Comparison of ENCODE assay signal across 27 cellular contexts in the genomic region with DNA sequence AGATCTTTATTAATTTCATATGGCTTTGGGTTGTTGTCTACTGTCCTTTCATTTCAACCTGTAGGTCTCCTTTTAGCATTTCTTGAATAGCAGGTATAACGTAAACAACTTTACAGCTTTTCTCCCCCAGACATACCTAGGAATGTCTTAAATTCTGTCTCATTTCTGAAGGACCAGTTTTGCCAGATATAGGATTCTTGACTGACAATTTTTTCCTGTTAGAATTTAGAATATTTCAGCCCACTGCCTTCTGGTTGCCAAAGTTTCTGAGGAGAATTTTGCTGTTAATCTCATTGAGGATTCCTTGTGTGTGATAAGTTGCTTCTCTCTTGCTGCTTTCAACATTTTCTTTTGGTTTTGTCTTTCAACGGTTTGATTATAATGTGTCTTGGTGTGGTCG.
"Had no signal": no experiment of that assay in that cellular context is flagged by ENCODE, and none has a peak within 500 bp of the region (broad histone marks: within the 10 kb centered on the region; RNA-seq: fewer than 3 reads in every experiment).

No MANE protein-coding gene starts in this region.

- H3K4me3 Mint-ChIP-seq: dendritic cell treated with granulocyte-macrophage colony-stimulating factor and Interleukin-4, amounts not matched to agents 40 ng/mL and 50 ng/mL, for 4 days; effector memory CD8-positive, alpha-beta T cell; endodermal cell had no signal

- H3K27ac ChIP-seq: colonic mucosa, coronary artery, dorsolateral prefrontal cortex, epithelial cell of prostate, esophagus muscularis mucosa, esophagus squamous epithelium, foreskin keratinocyte, gastrocnemius medialis, gastroesophageal sphincter, heart left ventricle, heart right ventricle had no signal

- H3K27me3 ChIP-seq: colonic mucosa, dorsolateral prefrontal cortex, esophagus muscularis mucosa, esophagus squamous epithelium, foreskin keratinocyte, gastrocnemius medialis, gastroesophageal sphincter, heart left ventricle, heart right ventricle had no signal

- H3K4me1 ChIP-seq: colonic mucosa, esophagus muscularis mucosa, esophagus squamous epithelium, foreskin keratinocyte, gastrocnemius medialis, gastroesophageal sphincter, heart left ventricle, heart right ventricle had no signal

- H3K4me3 ChIP-seq: colonic mucosa, coronary artery, dorsolateral prefrontal cortex, esophagus muscularis mucosa, esophagus squamous epithelium, gastrocnemius medialis, gastroesophageal sphincter, heart left ventricle, heart right ventricle had no signal

- H3K27ac Mint-ChIP-seq: dendritic cell treated with granulocyte-macrophage colony-stimulating factor and Interleukin-4, amounts not matched to agents 40 ng/mL and 50 ng/mL, for 4 days; effector memory CD8-positive, alpha-beta T cell; endodermal cell had no signal

- H3K36me3 ChIP-seq: colonic mucosa, esophagus muscularis mucosa, esophagus squamous epithelium, gastrocnemius medialis, gastroesophageal sphincter, heart left ventricle, heart right ventricle had no signal

- H3K27me3 Mint-ChIP-seq: dendritic cell treated with granulocyte-macrophage colony-stimulating factor and Interleukin-4, amounts not matched to agents 40 ng/mL and 50 ng/mL, for 4 days; effector memory CD8-positive, alpha-beta T cell had no signal

- DNase-seq: colonic mucosa; cortex of kidney; dermis blood vessel endothelial cell; dorsolateral prefrontal cortex; effector CD4-positive, alpha-beta T cell; effector CD8-positive, alpha-beta T cell; effector memory CD4-positive, alpha-beta T cell; effector memory CD8-positive, alpha-beta T cell; endodermal cell; erythroblast; esophagus squamous epithelium; foreskin fibroblast; foreskin keratinocyte; foreskin melanocyte; gastrocnemius medialis; glutamatergic neuron; head of caudate nucleus; heart left ventricle; heart right ventricle had no signal

- H3K9me3 ChIP-seq: colonic mucosa had no signal

- FAIRE-seq: colon, endothelial cell of umbilical vein, frontal cortex had no signal
